Comparison of ENCODE assay signal across 19 cellular contexts in the genomic region with DNA sequence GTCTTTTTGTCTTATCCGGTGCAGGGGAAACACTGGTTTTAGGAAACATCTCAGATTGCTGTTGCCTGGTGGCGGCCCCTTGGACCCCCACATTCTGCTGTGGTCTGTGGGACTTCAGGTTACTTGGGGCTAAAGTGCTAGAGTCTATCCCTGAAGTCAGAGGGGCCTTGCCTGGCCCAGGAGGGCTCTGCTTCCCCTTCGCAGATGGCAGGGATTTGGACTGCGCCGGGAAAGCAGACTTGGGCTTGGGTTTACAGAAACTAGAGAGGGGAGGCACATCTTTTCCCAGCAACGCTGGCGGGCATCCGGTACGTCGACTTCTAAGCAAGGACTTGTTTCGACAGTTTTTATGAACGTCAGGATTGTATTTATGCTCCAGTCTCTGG. TPM values are rescaled to one million over a fixed set of nuclear protein-coding genes. Genes with fewer than 3 reads are reported as not detected.
DNase-seq lines count a peak whose midpoint lies in the region; ATAC-seq and TF ChIP-seq lines count a peak whose summit lies in the region.
"Had no signal": no experiment of that assay in that cellular context is flagged by ENCODE, and none has a peak within 500 bp of the region (broad histone marks: within the 10 kb centered on the region; RNA-seq: fewer than 3 reads in every experiment).

No MANE protein-coding gene starts in this region.

- H3K4me1 ChIP-seq in parathyroid adenoma = peaks cover 22% of the 10 kb centered on the region

- no peaks in the 10 kb centered on the region for H3K27me3 Mint-ChIP-seq in CD4-positive, alpha-beta T cell
- no peaks in the 10 kb centered on the region; the same call in 1 of the 2 replicates for H3K27me3 Mint-ChIP-seq in HFFc6 (ENCODE audit: insufficient read depth)
- H3K27me3 Mint-ChIP-seq in activated naive CD8-positive, alpha-beta T cell treated with anti-CD3 and anti-CD28 coated beads, Interleukin-2, amount 50 U/mL, for 24 hours = no peaks in the 10 kb centered on the region

- H3K4me3 Mint-ChIP-seq in CD4-positive, alpha-beta T cell = peak overlapping the region; percentile 54
- H3K4me3 Mint-ChIP-seq in HFFc6 = no peak overlapping the region
- H3K4me3 Mint-ChIP-seq in activated naive CD8-positive, alpha-beta T cell treated with anti-CD3 and anti-CD28 coated beads, Interleukin-2, amount 50 U/mL, for 24 hours = peak overlapping the region; percentile 56
- H3K4me3 Mint-ChIP-seq: CD14-positive monocyte, neural progenitor cell had no signal

- peaks cover 100% of the 10 kb centered on the region for H3K36me3 Mint-ChIP-seq in CD4-positive, alpha-beta T cell (ENCODE audit: low read depth)
- peaks cover 58% of the 10 kb centered on the region for H3K36me3 Mint-ChIP-seq in HFFc6 (ENCODE audit: low read depth)
- H3K36me3 Mint-ChIP-seq in activated naive CD8-positive, alpha-beta T cell treated with anti-CD3 and anti-CD28 coated beads, Interleukin-2, amount 50 U/mL, for 24 hours (ENCODE audit: low read depth) = peaks cover 73% of the 10 kb centered on the region

- no peak overlapping the region for H3K27ac ChIP-seq in CD4-positive, alpha-beta T cell (ENCODE audit: low read depth, low read length)
- H3K27ac ChIP-seq in parathyroid adenoma = peak overlapping the region; percentile 1
- H3K27ac ChIP-seq: neural progenitor cell, SK-N-MC, thyroid gland had no signal

- intact Hi-C loops in CD4-positive, alpha-beta T cell (cut with DNase I, micrococcal nuclease) = loop anchor here (2.0 to 10.0 kb wide), 8 partner anchors 46 to 619 kb away; no protein-coding TSS in a partner anchor

- H3K4me2 ChIP-seq in parathyroid adenoma (ENCODE audit: low read length) = no peak overlapping the region
- H3K4me2 ChIP-seq: neural progenitor cell had no signal

- H3K36me3 ChIP-seq in parathyroid adenoma (ENCODE audit: control insufficient read depth, insufficient read depth, low read length) = no peaks in the 10 kb centered on the region

- H3K9me3 ChIP-seq in CD4-positive, alpha-beta T cell (ENCODE audit: control insufficient read depth, low read length) = no peaks in the 10 kb centered on the region
- no peaks in the 10 kb centered on the region for H3K9me3 ChIP-seq in parathyroid adenoma (ENCODE audit: control insufficient read depth, low read length)
- H3K9me3 ChIP-seq: thyroid gland had no signal

- peak overlapping the region; percentile 100 for H3K27ac Mint-ChIP-seq in CD4-positive, alpha-beta T cell
- H3K27ac Mint-ChIP-seq in HFFc6 = peak overlapping the region; percentile 65
- peak overlapping the region; percentile 95 for H3K27ac Mint-ChIP-seq in activated naive CD8-positive, alpha-beta T cell treated with anti-CD3 and anti-CD28 coated beads, Interleukin-2, amount 50 U/mL, for 24 hours
- H3K27ac Mint-ChIP-seq: neural progenitor cell had no signal

- H2AFZ ChIP-seq in parathyroid adenoma = no peak overlapping the region
- H2AFZ ChIP-seq: neural progenitor cell had no signal

- no peak for TF ChIP-seq CTCF in CD4-positive, alpha-beta T cell (IDR thresholded peaks at IDR 0.05)
- no peak for TF ChIP-seq CTCF in HFFc6 (IDR thresholded peaks at IDR 0.05)
- TF ChIP-seq CTCF in parathyroid adenoma (IDR thresholded peaks at IDR 0.05) = no peak

- no peaks in the 10 kb centered on the region for H3K27me3 ChIP-seq in CD4-positive, alpha-beta T cell (ENCODE audit: control insufficient read depth, insufficient read depth, low read length)
- no peaks in the 10 kb centered on the region for H3K27me3 ChIP-seq in parathyroid adenoma (ENCODE audit: control insufficient read depth, insufficient read depth, low read length)
- H3K27me3 ChIP-seq: neural progenitor cell, thyroid gland had no signal

- POLR2A ChIA-PET in CD4-positive, alpha-beta T cell (lab: Charles Lee) = no interaction called here

- no peak overlapping the region for H3K9ac ChIP-seq in parathyroid adenoma
- H3K9ac ChIP-seq: neural progenitor cell had no signal

- no peaks in the 10 kb centered on the region for H3K9me3 Mint-ChIP-seq in CD4-positive, alpha-beta T cell
- no peaks in the 10 kb centered on the region for H3K9me3 Mint-ChIP-seq in HFFc6
- H3K9me3 Mint-ChIP-seq in activated naive CD8-positive, alpha-beta T cell treated with anti-CD3 and anti-CD28 coated beads, Interleukin-2, amount 50 U/mL, for 24 hours = no peaks in the 10 kb centered on the region
- H3K9me3 Mint-ChIP-seq: neural progenitor cell had no signal

- DNase-seq in CD4-positive, alpha-beta T cell = no peak
- no peak for DNase-seq in HFFc6
- DNase-seq in activated naive CD8-positive, alpha-beta T cell treated with anti-CD3 and anti-CD28 coated beads, Interleukin-2, amount 50 U/mL, for 24 hours = no peak
- no peak for DNase-seq in anterior cingulate cortex (lab: John Stamatoyannopoulos, UW)
- DNase-seq: DND-41; effector CD8-positive, alpha-beta T cell; islet precursor cell; mesenchymal stem cell; NCI-H2029; NCI-H524 treated with DMSO at 0.1 percent for 48 hours; OCI-M1; thyroid gland had no signal

- peaks cover 77% of the 10 kb centered on the region for H3K79me2 ChIP-seq in parathyroid adenoma

- ATAC-seq in CD4-positive, alpha-beta T cell (ENCODE audit: poor library complexity) = no peak
- ATAC-seq in activated naive CD8-positive, alpha-beta T cell treated with anti-CD3 and anti-CD28 coated beads, Interleukin-2, amount 50 U/mL, for 24 hours = no peak
- ATAC-seq in HG03196 (IDR thresholded peaks at IDR 0.05; ENCODE audit: unreplicated experiment) (no peak), GM21526 (IDR thresholded peaks at IDR 0.05; ENCODE audit: low FRiP score, unreplicated experiment) (no peak)
- ATAC-seq: sciatic nerve had no signal

- H3K4me3 ChIP-seq in parathyroid adenoma (ENCODE audit: low read depth, low read length) = no peak overlapping the region
- H3K4me3 ChIP-seq: neural progenitor cell, SK-N-MC, thyroid gland had no signal

- CTCF ChIA-PET in CD4-positive, alpha-beta T cell (lab: Charles Lee) = interaction anchor here (2.8 kb wide), 1 partner anchor 340 kb away, joined by 11 read pairs; no protein-coding TSS in a partner anchor

- H3K4me1 Mint-ChIP-seq in CD4-positive, alpha-beta T cell (ENCODE audit: low read depth) = peaks cover 92% of the 10 kb centered on the region
- H3K4me1 Mint-ChIP-seq in HFFc6 (ENCODE audit: low read depth) = peaks cover 40% of the 10 kb centered on the region
- H3K4me1 Mint-ChIP-seq in activated naive CD8-positive, alpha-beta T cell treated with anti-CD3 and anti-CD28 coated beads, Interleukin-2, amount 50 U/mL, for 24 hours = peaks cover 96% of the 10 kb centered on the region

RNA-seq across cellular contexts. Expression of a gene that starts 17.5 kb away (rescaled TPM):
- total RNA-seq in CD4-positive, alpha-beta T cell = 10 to 100 TPM; 83.5 to 87.4 TPM
- 10 to 100 TPM; 38.5 to 42.9 (median 40.1) TPM for total RNA-seq in HFFc6 (2021; fragmentation: NEBNext Ultra II Directional; extraction: Animal tissue kit (Norgen Biotek cat#: 25700))
